In the genomic region with DNA sequence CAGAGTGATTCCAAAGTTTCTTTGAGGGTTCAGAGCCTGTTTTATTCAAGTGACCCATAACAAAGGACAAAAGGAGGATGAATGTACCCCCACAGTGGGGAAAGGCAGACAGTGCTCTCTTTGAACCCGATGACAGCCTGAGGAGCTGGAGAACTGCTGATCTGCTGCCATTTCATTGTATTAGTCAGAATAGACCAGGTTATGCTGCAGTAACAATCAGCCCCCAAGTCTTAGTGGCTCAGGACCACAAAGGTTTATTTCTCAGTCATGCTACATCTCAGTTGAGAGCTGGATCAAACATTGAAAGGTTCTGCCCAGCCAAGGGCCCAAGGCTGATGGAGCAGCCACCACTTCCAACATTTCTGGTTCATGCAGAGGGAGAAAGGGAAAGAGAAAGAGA, we compare ENCODE assay signal across 34 cellular contexts.
DNase-seq lines count a peak whose midpoint lies in the region; ATAC-seq, FAIRE-seq and TF ChIP-seq lines count a peak whose summit lies in the region.
"Had no signal": no experiment of that assay in that cellular context is flagged by ENCODE, and none has a peak within 500 bp of the region (broad histone marks: within the 10 kb centered on the region; RNA-seq: fewer than 3 reads in every experiment).

No MANE protein-coding gene starts in this region.

- H2AFZ ChIP-seq in HepG2 (ENCODE audit: low read length) (no peak overlapping the region), K562 (ENCODE audit: low read depth, low read length) (no peak overlapping the region)

- in situ Hi-C loops in HepG2 (cut with HindIII; ENCODE audit: extremely low pct_ligation_motif_present, low pct_unique_long_range_greater_than_20kb) (no loop called here), K562 (cut with MboI) (no loop called here)

- H3K36me3 ChIP-seq in HepG2 (replicated peaks in 1 of 2; ENCODE audit: control insufficient read depth in 1 of 2, insufficient read depth in 2 of 2, low read length in 2 of 2) (peaks cover 0 to 3% of the 10 kb centered on the region in 2 experiments; a peak in 2 of 5 replicates), right lobe of liver (no peaks in the 10 kb centered on the region), K562 (ENCODE audit: control insufficient read depth, insufficient read depth, low read length) (no peaks in the 10 kb centered on the region)
- H3K36me3 ChIP-seq: BE2C had no signal

- H3K4me3 ChIP-seq in HepG2 (replicated peaks in 1 of 3; ENCODE audit: insufficient read depth in 1 of 3, low read depth in 2 of 3, low read length in 3 of 3) (no peak overlapping the region), right lobe of liver (no peak overlapping the region), K562 (no peak overlapping the region)
- H3K4me3 ChIP-seq: A549; BLaER1; BLaER1 treated with 17β-estradiol and CSF1 and Interleukin-3, amounts not matched to agents 10 nM and 100 nM had no signal

- H3K36me3 Mint-ChIP-seq in activated CD8-positive, alpha-beta memory T cell treated with anti-CD3 and anti-CD28 coated beads, Interleukin-2, amount 10 ng/mL, durations not matched to agents 7 days and 5 days, result no peaks in the 10 kb centered on the region
- H3K36me3 Mint-ChIP-seq: CD14-positive monocyte; CD4-positive, alpha-beta memory T cell; CD4-positive, CD25-positive, alpha-beta regulatory T cell; CD8-positive, alpha-beta memory T cell; CD8-positive, alpha-beta T cell had no signal

- POLR2A ChIA-PET in HepG2 (lab: Yijun Ruan, JAX), result no interaction called here
- POLR2A ChIA-PET in K562 (lab: Yijun Ruan, JAX), result interaction anchor here (1.9 kb wide), 1 partner anchor 12 kb away, joined by 8 read pairs; no protein-coding TSS in a partner anchor

- ATAC-seq in HepG2 (no peak), right lobe of liver (no peak), K562 (no peak)
- no peak for ATAC-seq in activated CD8-positive, alpha-beta memory T cell treated with anti-CD3 and anti-CD28 coated beads, Interleukin-2, amount 10 ng/mL, durations not matched to agents 7 days and 5 days
- ATAC-seq: A549; CD8-positive, alpha-beta T cell had no signal

- no peaks in the 10 kb centered on the region for H4K20me1 ChIP-seq in HepG2 (ENCODE audit: insufficient read depth, low read length)
- H4K20me1 ChIP-seq in K562 (replicated peaks; ENCODE audit: control insufficient read depth, insufficient read depth, low read length), result no peaks in the 10 kb centered on the region
- H4K20me1 ChIP-seq: BLaER1; BLaER1 treated with 17β-estradiol and CSF1 and Interleukin-3, amounts not matched to agents 10 nM and 100 nM had no signal

- H3K4me1 ChIP-seq in HepG2 (ENCODE audit: insufficient read depth, low read length) (no peaks in the 10 kb centered on the region), right lobe of liver (no peaks in the 10 kb centered on the region), K562 (replicated peaks in 1 of 2; ENCODE audit: control insufficient read depth in 2 of 2, insufficient read depth in 2 of 2, low read length in 2 of 2) (no peaks in the 10 kb centered on the region)
- H3K4me1 ChIP-seq: A549; BE2C; BLaER1; BLaER1 treated with 17β-estradiol and CSF1 and Interleukin-3, amounts not matched to agents 10 nM and 100 nM; Caco-2 had no signal

- H3K79me2 ChIP-seq in HepG2 (ENCODE audit: insufficient read depth, low read length), result no peaks in the 10 kb centered on the region
- no peaks in the 10 kb centered on the region for H3K79me2 ChIP-seq in K562 (ENCODE audit: control insufficient read depth, insufficient read depth, low read length)

- peaks cover 5% of the 10 kb centered on the region for H3K27me3 Mint-ChIP-seq in activated CD8-positive, alpha-beta memory T cell treated with anti-CD3 and anti-CD28 coated beads, Interleukin-2, amount 10 ng/mL, durations not matched to agents 7 days and 5 days
- H3K27me3 Mint-ChIP-seq: CD4-positive, CD25-positive, alpha-beta regulatory T cell had no signal

- 90% methylated on average over 1 of the region's 1 CpG for WGBS in HepG2 (ENCODE audit: low lambda C conversion rate)
- WGBS in right lobe of liver (ENCODE audit: insufficient coverage, low coverage, low lambda C conversion rate, missing lambda C conversion rate), result no CpG with 5 or more reads among the region's 1 CpG
- 5% methylated on average over 1 of the region's 1 CpG for WGBS in K562 (ENCODE audit: insufficient coverage, low coverage, missing lambda C conversion rate)

- BruUV-seq in HepG2 (replicated peaks; lab: Mats Ljungman, UMichigan), result no TSS peak
- BruUV-seq in K562 (replicated peaks; lab: Mats Ljungman, UMichigan), result no TSS peak

- DNase-seq in HepG2 (ENCODE audit: low spot score), result no peak
- DNase-seq in right lobe of liver, result no peak
- DNase-seq in K562 (ENCODE audit: extremely low read depth in 1 of 4, low spot score in 3 of 4), result no peak
- no peak for DNase-seq in urothelium cell line (ENCODE audit: low spot score)
- DNase-seq in activated CD8-positive, alpha-beta memory T cell treated with anti-CD3 and anti-CD28 coated beads, Interleukin-2, amount 10 ng/mL, durations not matched to agents 7 days and 5 days, result no peak
- no peak for DNase-seq in 8988T
- DNase-seq: ACHN; AML-193; BE2C; C1 segment of cervical spinal cord; Caco-2; Calu3; CD4-positive, alpha-beta memory T cell; CD4-positive, alpha-beta T cell; CD4-positive, CD25-positive, alpha-beta regulatory T cell; CD8-positive, alpha-beta memory T cell; CD8-positive, alpha-beta T cell; COR-L47; DMS 273 treated with DMSO at 0.1 percent for 48 hours; DMS153; DMS53; DMS79; DMS79 treated with DMSO at 0.1 percent for 48 hours; DND-41; EL had no signal

- H3K27me3 ChIP-seq in HepG2 (ENCODE audit: control insufficient read depth in 1 of 2, insufficient read depth in 2 of 2, low read length in 2 of 2) (no peaks in the 10 kb centered on the region), right lobe of liver (no peaks in the 10 kb centered on the region), K562 (ENCODE audit: control insufficient read depth in 2 of 2, insufficient read depth in 2 of 2, low read length in 2 of 2) (peaks cover 3 to 12% of the 10 kb centered on the region in 2 experiments)
- H3K27me3 ChIP-seq: BE2C; BLaER1; BLaER1 treated with 17β-estradiol and CSF1 and Interleukin-3, amounts not matched to agents 10 nM and 100 nM had no signal

- H3K27ac ChIP-seq in HepG2 (ENCODE audit: extremely low read length, insufficient read depth, low read length) (no peak overlapping the region), right lobe of liver (no peak overlapping the region), K562 (ENCODE audit: extremely low read depth, low read depth, low read length) (no peak overlapping the region)
- H3K27ac ChIP-seq: 22Rv1; A549; BLaER1; BLaER1 treated with 17β-estradiol and CSF1 and Interleukin-3, amounts not matched to agents 10 nM and 100 nM; C4-2B had no signal

- no peak for TF ChIP-seq POLR2A in HepG2 (IDR thresholded peaks at IDR 0.05; ENCODE audit: insufficient read depth in 1 of 2, low read depth in 2 of 2, low read length in 2 of 2)
- TF ChIP-seq POLR2A in right lobe of liver (IDR thresholded peaks at IDR 0.05), result no peak
- no peak for TF ChIP-seq POLR2A in K562 (conservative IDR thresholded peaks at IDR 0.05)

- CTCF ChIA-PET in HepG2 (lab: Yijun Ruan, JAX; ENCODE audit: low intra/inter-chr PET ratio, low total read pairs), result no interaction called here
- CTCF ChIA-PET in K562 (lab: Yijun Ruan, JAX; ENCODE audit: low intra/inter-chr PET ratio), result no interaction called here
- CTCF ChIA-PET in activated CD8-positive, alpha-beta memory T cell treated with anti-CD3 and anti-CD28 coated beads, Interleukin-2, amount 10 ng/mL, durations not matched to agents 7 days and 5 days (lab: Charles Lee), result no interaction called here

- H3K4me2 ChIP-seq in HepG2 (ENCODE audit: low read depth, low read length) (no peak overlapping the region), K562 (ENCODE audit: insufficient read depth, low read length) (no peak overlapping the region)
- H3K4me2 ChIP-seq: A549; BLaER1; BLaER1 treated with 17β-estradiol and CSF1 and Interleukin-3, amounts not matched to agents 10 nM and 100 nM had no signal

- FAIRE-seq in HepG2 (lab: Jason Lieb, UNC), result no peak
- no peak for FAIRE-seq in K562 (lab: Jason Lieb, UNC)
- FAIRE-seq in urothelium cell line (lab: Jason Lieb, UNC), result peak; percentile 61
- FAIRE-seq: A204.1, A549, D721Med had no signal

- no peak overlapping the region for H3K27ac Mint-ChIP-seq in activated CD8-positive, alpha-beta memory T cell treated with anti-CD3 and anti-CD28 coated beads, Interleukin-2, amount 10 ng/mL, durations not matched to agents 7 days and 5 days
- H3K27ac Mint-ChIP-seq: B cell; CD14-positive monocyte; CD4-positive, alpha-beta memory T cell; CD4-positive, alpha-beta T cell; CD4-positive, CD25-positive, alpha-beta regulatory T cell; CD8-positive, alpha-beta memory T cell; CD8-positive, alpha-beta T cell had no signal

- intact Hi-C loops in HepG2 (cut with micrococcal nuclease; ENCODE audit: unreplicated experiment), result loop anchor here (1.0 kb wide), 1 partner anchor 43 kb away; no protein-coding TSS in a partner anchor
- intact Hi-C loops in right lobe of liver (cut with DNase I), result no loop called here
- intact Hi-C loops in K562 (cut with micrococcal nuclease), result loop anchor here (10.0 kb wide), 1 partner anchor 57 kb away; no protein-coding TSS in a partner anchor

- H3K9me3 Mint-ChIP-seq in activated CD8-positive, alpha-beta memory T cell treated with anti-CD3 and anti-CD28 coated beads, Interleukin-2, amount 10 ng/mL, durations not matched to agents 7 days and 5 days (ENCODE audit: low read depth), result no peaks in the 10 kb centered on the region
- H3K9me3 Mint-ChIP-seq: CD4-positive, alpha-beta T cell; CD8-positive, alpha-beta memory T cell had no signal

- H3K4me1 Mint-ChIP-seq in activated CD8-positive, alpha-beta memory T cell treated with anti-CD3 and anti-CD28 coated beads, Interleukin-2, amount 10 ng/mL, durations not matched to agents 7 days and 5 days, result no peaks in the 10 kb centered on the region
- H3K4me1 Mint-ChIP-seq: B cell; CD14-positive monocyte; CD4-positive, CD25-positive, alpha-beta regulatory T cell had no signal

- no peak for TF ChIP-seq RAD21 in HepG2 (CRISPR knock-in tag; IDR thresholded peaks at IDR 0.05)
- TF ChIP-seq RAD21 in K562 (CRISPR knock-in tag; conservative IDR thresholded peaks at IDR 0.05 in 1 of 2, IDR thresholded peaks at IDR 0.05 in 1 of 2), result no peak

- TF ChIP-seq CTCF in HepG2 (CRISPR knock-in tag; IDR thresholded peaks at IDR 0.05), result no peak
- TF ChIP-seq CTCF in right lobe of liver (IDR thresholded peaks at IDR 0.05), result no peak
- no peak for TF ChIP-seq CTCF in K562 (IDR thresholded peaks at IDR 0.05 in 2 of 3, conservative IDR thresholded peaks at IDR 0.05 in 1 of 3; ENCODE audit: insufficient read depth in 2 of 3, low read depth in 1 of 3, low read length in 3 of 3)

- TF ChIP-seq EP300 in HepG2 (IDR thresholded peaks at IDR 0.05; ENCODE audit: low read depth in 2 of 2, low read length in 2 of 2), result no peak
- TF ChIP-seq EP300 in HepG2 (CRISPR knock-in tag; IDR thresholded peaks at IDR 0.05; ENCODE audit: borderline replicate concordance), result no peak
- TF ChIP-seq EP300 in K562 (IDR thresholded peaks at IDR 0.05; ENCODE audit: low read length), result no peak

- no peak overlapping the region for H3K9ac ChIP-seq in HepG2 (ENCODE audit: insufficient read depth, low read depth, low read length)
- H3K9ac ChIP-seq in K562 (ENCODE audit: insufficient read depth in 1 of 2, low read depth in 2 of 2, low read length in 2 of 2), result no peak overlapping the region
- H3K9ac ChIP-seq: BLaER1; BLaER1 treated with 17β-estradiol and CSF1 and Interleukin-3, amounts not matched to agents 10 nM and 100 nM had no signal

- no peaks in the 10 kb centered on the region for H3K9me1 ChIP-seq in K562 (ENCODE audit: control insufficient read depth, insufficient read depth, low read length)

- H3K9me3 ChIP-seq in HepG2 (ENCODE audit: low read length) (no peaks in the 10 kb centered on the region), right lobe of liver (no peaks in the 10 kb centered on the region), K562 (replicated peaks; ENCODE audit: control insufficient read depth, insufficient read depth, low read depth, low read length) (no peaks in the 10 kb centered on the region; the same call in 1 of the 2 replicates)
- H3K9me3 ChIP-seq: A549, BE2C, BLaER1, Caco-2 had no signal

- no peak overlapping the region for H3K4me3 Mint-ChIP-seq in activated CD8-positive, alpha-beta memory T cell treated with anti-CD3 and anti-CD28 coated beads, Interleukin-2, amount 10 ng/mL, durations not matched to agents 7 days and 5 days
- H3K4me3 Mint-ChIP-seq: B cell; CD14-positive monocyte; CD4-positive, alpha-beta memory T cell; CD4-positive, alpha-beta T cell; CD4-positive, CD25-positive, alpha-beta regulatory T cell; CD8-positive, alpha-beta memory T cell; CD8-positive, alpha-beta T cell had no signal

Comparison
In these comparisons a context has a peak if more than half of its experiments do, and no peak if none do; other contexts are left out.
1. intact Hi-C loops: an anchor here in HepG2 (1.0 kb wide) and K562 (10.0 kb wide); none called in right lobe of liver.
2. Of the 241 proteins assayed by ChIP-seq in both HepG2 and K562: peak only in HepG2: none; only in K562: none; in both: ZNF12; in neither: 240.